ENCODE assay signal across 11 cellular contexts in the genomic region with DNA sequence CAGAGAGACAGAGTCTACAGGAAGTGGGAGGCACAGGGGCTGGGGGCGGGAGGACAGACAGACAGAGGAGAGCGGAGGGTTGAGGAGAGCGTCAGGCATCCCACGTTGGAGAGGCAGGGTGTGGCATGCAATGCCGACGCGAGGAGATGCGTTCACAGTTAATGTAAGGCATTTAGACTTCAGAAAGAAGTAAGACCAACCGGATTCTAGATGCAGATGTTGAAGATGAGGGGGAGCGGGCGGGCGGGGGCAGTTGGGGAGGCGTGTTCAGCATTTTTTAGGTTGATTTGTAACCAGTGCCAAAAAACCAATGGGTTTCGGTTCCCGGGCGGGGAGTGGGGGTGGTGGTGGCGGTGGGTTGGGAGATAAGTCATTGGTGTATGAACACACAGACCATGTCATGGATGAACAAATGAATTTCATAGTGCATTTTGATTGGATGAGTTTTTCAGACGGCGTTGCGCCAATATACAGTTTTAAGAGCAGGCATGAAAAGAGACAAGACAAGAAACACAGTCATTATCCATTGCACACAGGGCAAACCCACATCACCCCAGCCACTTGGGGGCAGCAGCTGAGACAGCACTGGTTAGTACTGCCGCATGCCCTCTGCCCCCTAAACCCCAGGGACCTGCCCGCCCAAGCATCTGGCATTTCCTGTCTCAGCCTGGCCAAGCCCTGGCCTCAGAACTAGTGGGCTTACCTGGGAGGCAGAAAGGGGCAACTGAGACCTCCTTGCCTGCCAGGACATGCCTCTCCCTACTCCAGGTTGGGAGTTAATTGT.
DNase-seq lines count a peak whose midpoint lies in the region; ATAC-seq, FAIRE-seq and TF ChIP-seq lines count a peak whose summit lies in the region.
"Had no signal": no experiment of that assay in that cellular context is flagged by ENCODE, and none has a peak within 500 bp of the region (broad histone marks: within the 10 kb centered on the region; RNA-seq: fewer than 3 reads in every experiment).

No MANE protein-coding gene starts in this region.

- H3K4ac ChIP-seq in H9 (ENCODE audit: low read depth, low read length), result no peak overlapping the region

- POLR2A ChIA-PET in CD8-positive, alpha-beta T cell (lab: Charles Lee), result no interaction called here
- POLR2A ChIA-PET in activated CD4-positive, alpha-beta memory T cell treated with anti-CD3 and anti-CD28 coated beads, Interleukin-2, amount 10 ng/mL, durations not matched to agents 7 days and 5 days (lab: Charles Lee), result no interaction called here

- no peak overlapping the region for H2BK12ac ChIP-seq in H9 (ENCODE audit: insufficient read length, low read depth, low read length)

- ATAC-seq in CD8-positive, alpha-beta T cell, result peak; percentile 84
- ATAC-seq in pancreas (no peak), HG02973 (IDR thresholded peaks at IDR 0.05; ENCODE audit: unreplicated experiment) (no peak), GM21526 (IDR thresholded peaks at IDR 0.05; ENCODE audit: low FRiP score, unreplicated experiment) (no peak)

- peaks cover 19% of the 10 kb centered on the region for H3K4me1 Mint-ChIP-seq in CD8-positive, alpha-beta T cell (ENCODE audit: low read depth)
- H3K4me1 Mint-ChIP-seq in H9, result peaks cover 15 to 21% of the 10 kb centered on the region in 2 experiments
- peaks cover 17% of the 10 kb centered on the region for H3K4me1 Mint-ChIP-seq in activated CD4-positive, alpha-beta memory T cell treated with anti-CD3 and anti-CD28 coated beads, Interleukin-2, amount 10 ng/mL, durations not matched to agents 7 days and 5 days

- no peaks in the 10 kb centered on the region for H3K27me3 ChIP-seq in CD8-positive, alpha-beta T cell (ENCODE audit: insufficient read depth, low read length)
- H3K27me3 ChIP-seq in H9 (ENCODE audit: insufficient read depth, low read length) (no peaks in the 10 kb centered on the region), pancreas (no peaks in the 10 kb centered on the region)

- no peaks in the 10 kb centered on the region for H3K27me3 Mint-ChIP-seq in CD8-positive, alpha-beta T cell (ENCODE audit: low read depth)
- H3K27me3 Mint-ChIP-seq in H9 (ENCODE audit: low read depth), result peaks cover 1% of the 10 kb centered on the region
- H3K27me3 Mint-ChIP-seq in activated CD4-positive, alpha-beta memory T cell treated with anti-CD3 and anti-CD28 coated beads, Interleukin-2, amount 10 ng/mL, durations not matched to agents 7 days and 5 days, result peaks cover 8% of the 10 kb centered on the region

- TF ChIP-seq CTCF in CD8-positive, alpha-beta T cell (IDR thresholded peaks at IDR 0.05), result no peak
- TF ChIP-seq CTCF in H9 (conservative IDR thresholded peaks at IDR 0.05) (peak; percentile 55), pancreas (IDR thresholded peaks at IDR 0.05) (no peak)

- H2BK20ac ChIP-seq in H9 (ENCODE audit: low read depth, low read length, poor library complexity, severe bottlenecking), result no peak overlapping the region

- no peak overlapping the region for H4K5ac ChIP-seq in H9 (ENCODE audit: insufficient read length, low read depth, low read length)

- no peaks in the 10 kb centered on the region for H3K23me2 ChIP-seq in H9 (ENCODE audit: insufficient read length, low read depth, low read length, poor library complexity, severe bottlenecking)

- no peak for FAIRE-seq in pancreas (lab: Jason Lieb, UNC)
- FAIRE-seq: islet of Langerhans had no signal

- no peak overlapping the region for H3K27ac ChIP-seq in CD8-positive, alpha-beta T cell (ENCODE audit: low read depth, low read length)
- no peak overlapping the region for H3K27ac ChIP-seq in H9 (ENCODE audit: insufficient read length, low read depth, low read length)
- H3K27ac ChIP-seq in pancreas, result no peak overlapping the region

- WGBS in H9 (ENCODE audit: extremely low coverage, insufficient read length, low lambda C conversion rate), result no CpG with 5 or more reads among the region's 22 CpGs
- 60 to 75% methylated on average over 22 of the region's 22 CpGs for WGBS in pancreas, 2 donors

- intact Hi-C loops in CD8-positive, alpha-beta T cell (cut with DNase I, micrococcal nuclease), result no loop called here
- intact Hi-C loops in pancreas (cut with DNase I), result no loop called here

- no peak overlapping the region for H2AK5ac ChIP-seq in H9 (ENCODE audit: insufficient read length, low read length)

- no peak overlapping the region for H3K4me2 ChIP-seq in H9 (ENCODE audit: insufficient read depth, insufficient read length, low read length)

- no peak overlapping the region for H3K4me3 ChIP-seq in CD8-positive, alpha-beta T cell (ENCODE audit: low read depth, low read length)
- no peak overlapping the region for H3K4me3 ChIP-seq in pancreas

- H3K23ac ChIP-seq in H9 (ENCODE audit: insufficient read length, low read depth, low read length), result no peak overlapping the region

- peak overlapping the region; percentile 63 for H3K4me3 Mint-ChIP-seq in CD8-positive, alpha-beta T cell
- peak overlapping the region in 1 of 2 experiments; percentile 31; a peak in 1 of 5 replicates for H3K4me3 Mint-ChIP-seq in H9
- peak overlapping the region; percentile 24 for H3K4me3 Mint-ChIP-seq in activated CD4-positive, alpha-beta memory T cell treated with anti-CD3 and anti-CD28 coated beads, Interleukin-2, amount 10 ng/mL, durations not matched to agents 7 days and 5 days

- H3K36me3 ChIP-seq in CD8-positive, alpha-beta T cell (ENCODE audit: insufficient read depth, low read length), result no peaks in the 10 kb centered on the region
- no peaks in the 10 kb centered on the region for H3K36me3 ChIP-seq in pancreas

- H3K9me3 ChIP-seq in CD8-positive, alpha-beta T cell (ENCODE audit: low read length), result no peaks in the 10 kb centered on the region
- H3K9me3 ChIP-seq in H9 (ENCODE audit: control insufficient read depth, low read depth, low read length) (no peaks in the 10 kb centered on the region), pancreas (no peaks in the 10 kb centered on the region)

- H3K27ac Mint-ChIP-seq in CD8-positive, alpha-beta T cell, result no peak overlapping the region
- peak overlapping the region in 1 of 3 experiments; percentile 11; a peak in 1 of 7 replicates for H3K27ac Mint-ChIP-seq in H9
- H3K27ac Mint-ChIP-seq in activated CD4-positive, alpha-beta memory T cell treated with anti-CD3 and anti-CD28 coated beads, Interleukin-2, amount 10 ng/mL, durations not matched to agents 7 days and 5 days, result peak overlapping the region; percentile 57

- no peak overlapping the region; the same call in 1 of the 2 replicates for H3K14ac ChIP-seq in H9 (ENCODE audit: insufficient read depth, low read length)

- CTCF ChIA-PET in CD8-positive, alpha-beta T cell (lab: Charles Lee), result interaction anchor here (1.9 kb wide), 1 partner anchor 276 kb away, joined by 5 read pairs; no protein-coding TSS in a partner anchor
- CTCF ChIA-PET in activated CD4-positive, alpha-beta memory T cell treated with anti-CD3 and anti-CD28 coated beads, Interleukin-2, amount 10 ng/mL, durations not matched to agents 7 days and 5 days (lab: Charles Lee), result interaction anchor here (0.6 to 0.7 kb wide), 2 partner anchors 22 to 32 kb away, joined by 3 read pairs; no protein-coding TSS in a partner anchor

- H3K79me1 ChIP-seq in H9 (ENCODE audit: insufficient read depth, low read depth, low read length, poor library complexity, severe bottlenecking), result no peaks in the 10 kb centered on the region

- H3K79me2 ChIP-seq in H9 (ENCODE audit: insufficient read depth, low read length), result no peaks in the 10 kb centered on the region

- peaks cover 3% of the 10 kb centered on the region for H4K20me1 ChIP-seq in H9 (ENCODE audit: control insufficient read depth, insufficient read depth, insufficient read length)

- H3T11ph ChIP-seq in H9 (ENCODE audit: low read length), result no peak overlapping the region

- no peak overlapping the region for H2BK120ac ChIP-seq in H9 (ENCODE audit: low read depth, low read length, poor library complexity, severe bottlenecking)

- no peaks in the 10 kb centered on the region for H3K9me3 Mint-ChIP-seq in CD8-positive, alpha-beta T cell
- no peaks in the 10 kb centered on the region; a peak in 2 of 5 replicates for H3K9me3 Mint-ChIP-seq in H9
- no peaks in the 10 kb centered on the region for H3K9me3 Mint-ChIP-seq in activated CD4-positive, alpha-beta memory T cell treated with anti-CD3 and anti-CD28 coated beads, Interleukin-2, amount 10 ng/mL, durations not matched to agents 7 days and 5 days

- H4K8ac ChIP-seq in H9 (replicated peaks; ENCODE audit: insufficient read length, low read depth, low read length), result no peak overlapping the region

- no peak overlapping the region for H4K91ac ChIP-seq in H9 (ENCODE audit: insufficient read length, low read depth, low read length)

- peak in 5 of 7 experiments; percentile 8 to 63 (median 22) for DNase-seq in CD8-positive, alpha-beta T cell
- DNase-seq in H9, result peak; percentile 52
- DNase-seq in activated CD4-positive, alpha-beta memory T cell treated with anti-CD3 and anti-CD28 coated beads, Interleukin-2, amount 10 ng/mL, durations not matched to agents 7 days and 5 days, result peak; percentile 41
- peak; percentile 25 for DNase-seq in myocyte (ENCODE audit: low read depth)
- no peak for DNase-seq in hippocampal formation (lab: John Stamatoyannopoulos, UW)
- DNase-seq in pancreas, result no peak
- DNase-seq: NCI-H524, trophoblast cell had no signal

- H3K56ac ChIP-seq in H9 (ENCODE audit: insufficient read length, low read depth, low read length), result no peak overlapping the region

- no peak overlapping the region for H2AFZ ChIP-seq in H9 (ENCODE audit: low read length)

- no peak overlapping the region; the same call in 1 of the 2 replicates for H2BK15ac ChIP-seq in H9 (ENCODE audit: low read depth, low read length)

- H3K9ac ChIP-seq in H9 (ENCODE audit: extremely low read depth, insufficient read length, low read length), result no peak overlapping the region

- H2BK5ac ChIP-seq in H9 (ENCODE audit: insufficient read length, low read length), result no peak overlapping the region

- H3K4me1 ChIP-seq in CD8-positive, alpha-beta T cell (ENCODE audit: insufficient read depth, low read length), result peaks cover 14% of the 10 kb centered on the region
- H3K4me1 ChIP-seq in H9 (ENCODE audit: insufficient read depth, low read length) (peaks cover 3% of the 10 kb centered on the region; the same call in 1 of the 2 replicates), pancreas (no peaks in the 10 kb centered on the region)

- no peaks in the 10 kb centered on the region for H3K36me3 Mint-ChIP-seq in CD8-positive, alpha-beta T cell
- peaks cover 1 to 3% (median 2%) of the 10 kb centered on the region in 3 experiments; a peak in 4 of 7 replicates for H3K36me3 Mint-ChIP-seq in H9 (ENCODE audit: insufficient read depth in 1 of 3, low read depth in 3 of 3)
- no peaks in the 10 kb centered on the region for H3K36me3 Mint-ChIP-seq in activated CD4-positive, alpha-beta memory T cell treated with anti-CD3 and anti-CD28 coated beads, Interleukin-2, amount 10 ng/mL, durations not matched to agents 7 days and 5 days (ENCODE audit: low read depth)

- no peak overlapping the region for H3K18ac ChIP-seq in H9 (ENCODE audit: insufficient read length, low read depth, low read length)

Comparison
In these comparisons a context has a peak if more than half of its experiments do, and no peak if none do; other contexts are left out.
1. DNase-seq: peak in CD8-positive, alpha-beta T cell (5 of 7), H9 (single experiment), activated CD4-positive, alpha-beta memory T cell treated with anti-CD3 and anti-CD28 coated beads, Interleukin-2, amount 10 ng/mL, durations not matched to agents 7 days and 5 days (single experiment) and myocyte (single experiment); none in hippocampal formation (0 of 2) and pancreas (0 of 6).